In genomic region chr9:122186301-122186700, GRCh38 we compare ENCODE assay signal across 31 cellular contexts. TPM values are rescaled to one million over a fixed set of nuclear protein-coding genes. Genes with fewer than 3 reads are reported as not detected.
DNase-seq lines count a peak whose midpoint lies in the region; ATAC-seq, FAIRE-seq and TF ChIP-seq lines count a peak whose summit lies in the region.
"Had no signal": no experiment of that assay in that cellular context is flagged by ENCODE, and none has a peak within 500 bp of the region (broad histone marks: within the 10 kb centered on the region; RNA-seq: fewer than 3 reads in every experiment).

No MANE protein-coding gene starts in this region.

- H3K79me2 ChIP-seq in endothelial cell of umbilical vein (ENCODE audit: control insufficient read depth, insufficient read depth, low read length) (no peaks in the 10 kb centered on the region), osteoblast (ENCODE audit: insufficient read depth, low read length) (no peaks in the 10 kb centered on the region)

- TF ChIP-seq POLR2A in endothelial cell of umbilical vein (IDR thresholded peaks at IDR 0.05; ENCODE audit: low read depth, low read length) = no peak

- H3K9me1 ChIP-seq in endothelial cell of umbilical vein (replicated peaks; ENCODE audit: control insufficient read depth, extremely low read depth, insufficient read depth, low read length) = no peaks in the 10 kb centered on the region

- intact Hi-C loops in endothelial cell of umbilical vein (cut with micrococcal nuclease) = no loop called here

- POLR2A ChIA-PET in endothelial cell of umbilical vein (lab: Charles Lee) = no interaction called here

- H3K9me3 Mint-ChIP-seq in activated T-cell treated with anti-CD3 and anti-CD28 coated beads, Interleukin-2, amount 50 U/mL, for 24 hours = no peaks in the 10 kb centered on the region
- H3K9me3 Mint-ChIP-seq: activated naive CD4-positive, alpha-beta T cell treated with anti-CD3 and anti-CD28 coated beads, Interleukin-2, amount 50 U/mL, for 72 hours; activated T-helper 1 cell treated with anti-CD3 and anti-CD28 coated beads, Interleukin-12 subunit alpha, Interleukin-12 subunit beta, Interleukin-2, Interleukin-4 antibody, amounts not matched to agents 30 ng/mL and 10 ng/mL and 1 ng/mL, durations not matched to agents 14 hours and 24 hours and 36 hours; naive B cell; T-helper 2 cell treated with Interferon-gamma antibody and Interleukin-4, amounts not matched to agents 5 μg/mL and 100 μg/mL, for 36 hours had no signal

- DNase-seq in H7 (peak; percentile 70), SK-MEL-5 (ENCODE audit: low read depth, low spot score) (peak; percentile 41), endothelial cell of umbilical vein (ENCODE audit: low read depth, low spot score) (peak; percentile 23), osteoblast (ENCODE audit: insufficient read length, low spot score, missing footprints) (peak; percentile 18), HTR-8/SVneo (ENCODE audit: insufficient read length, low spot score) (no peak), EL (no peak)
- no peak for DNase-seq in activated T-cell treated with anti-CD3 and anti-CD28 coated beads, Interleukin-2, amount 50 U/mL, for 24 hours
- DNase-seq: aorta; C1 segment of cervical spinal cord; caudate nucleus; foreskin fibroblast; GM23248; heart left ventricle; mesenchymal stem cell; MM.1S; naive B cell; NCI-H1694; NCI-H526 treated with DMSO at 0.1 percent for 48 hours; retina; stimulated activated CD4-positive, alpha-beta T cell treated with anti-CD3 and anti-CD28 coated beads, Interleukin-12 subunit alpha, Interleukin-12 subunit beta, amount 100 ng/mL, for 4 hours; stimulated activated naive CD8-positive, alpha-beta T cell treated with anti-CD3 and anti-CD28 coated beads, Interleukin-15, Interleukin-2, amounts not matched to agents 100 U/mL and 50 U/mL, for 24 hours; WERI-Rb-1 had no signal

- H2AFZ ChIP-seq in endothelial cell of umbilical vein (ENCODE audit: low read depth, low read length) = no peak overlapping the region
- H2AFZ ChIP-seq in osteoblast (ENCODE audit: low read length) = no peak overlapping the region
- H2AFZ ChIP-seq: GM23248 had no signal

- no TSS peak for BruUV-seq in endothelial cell of umbilical vein (replicated peaks; lab: Mats Ljungman, UMichigan)

- H3K4me1 Mint-ChIP-seq in activated T-cell treated with anti-CD3 and anti-CD28 coated beads, Interleukin-2, amount 50 U/mL, for 24 hours (ENCODE audit: low read depth) = no peaks in the 10 kb centered on the region
- H3K4me1 Mint-ChIP-seq: naive B cell had no signal

- TF ChIP-seq CTCF in endothelial cell of umbilical vein (IDR thresholded peaks at IDR 0.05; ENCODE audit: extremely low read depth in 1 of 2, insufficient read depth in 1 of 2, low read depth in 1 of 2, low read length in 2 of 2) (no peak), osteoblast (IDR thresholded peaks at IDR 0.05; ENCODE audit: extremely low read depth, low read depth, low read length) (no peak)

- H3K27ac Mint-ChIP-seq in activated T-cell treated with anti-CD3 and anti-CD28 coated beads, Interleukin-2, amount 50 U/mL, for 24 hours = no peak overlapping the region
- H3K27ac Mint-ChIP-seq: activated naive CD4-positive, alpha-beta T cell treated with anti-CD3 and anti-CD28 coated beads, Interleukin-2, amount 50 U/mL, for 72 hours; activated T-helper 1 cell treated with anti-CD3 and anti-CD28 coated beads, Interleukin-12 subunit alpha, Interleukin-12 subunit beta, Interleukin-2, Interleukin-4 antibody, amounts not matched to agents 30 ng/mL and 10 ng/mL and 1 ng/mL, durations not matched to agents 14 hours and 24 hours and 36 hours; naive B cell; T-helper 2 cell treated with Interferon-gamma antibody and Interleukin-4, amounts not matched to agents 5 μg/mL and 100 μg/mL, for 36 hours had no signal

- H3K9me3 ChIP-seq in endothelial cell of umbilical vein (replicated peaks; ENCODE audit: control insufficient read depth, insufficient read depth, low read length) = no peaks in the 10 kb centered on the region
- no peaks in the 10 kb centered on the region for H3K9me3 ChIP-seq in osteoblast (ENCODE audit: low read depth, low read length)
- H3K9me3 ChIP-seq: heart left ventricle had no signal

- in situ Hi-C loops in SK-MEL-5 (cut with HindIII; ENCODE audit: low pct_unique_long_range_greater_than_20kb, low sequenced_read_pairs) = no loop called here

- CTCF ChIA-PET in endothelial cell of umbilical vein (lab: Charles Lee) = interaction anchor here (0.8 to 1.0 kb wide), 2 partner anchors 62 to 164 kb away, joined by 3 to 4 read pairs; no protein-coding TSS in a partner anchor

- no peaks in the 10 kb centered on the region for H3K4me1 ChIP-seq in endothelial cell of umbilical vein (ENCODE audit: control insufficient read depth, extremely low read depth, insufficient read depth, low read length)
- H3K4me1 ChIP-seq in osteoblast (ENCODE audit: insufficient read depth, low read length) = no peaks in the 10 kb centered on the region
- H3K4me1 ChIP-seq: heart left ventricle had no signal

- H3K27me3 ChIP-seq in H7 (ENCODE audit: control insufficient read depth, insufficient read depth, low read length) (no peaks in the 10 kb centered on the region), endothelial cell of umbilical vein (ENCODE audit: control insufficient read depth in 2 of 2, insufficient read depth in 2 of 2, low read length in 2 of 2) (peaks cover 6 to 22% of the 10 kb centered on the region in 2 experiments), osteoblast (ENCODE audit: insufficient read depth, low read length) (peaks cover 27% of the 10 kb centered on the region)

- H3K36me3 ChIP-seq in H7 (replicated peaks; ENCODE audit: control insufficient read depth, insufficient read depth, low read length) (no peaks in the 10 kb centered on the region), endothelial cell of umbilical vein (ENCODE audit: control insufficient read depth in 2 of 2, extremely low read depth in 1 of 2, insufficient read depth in 2 of 2, low read length in 2 of 2) (no peaks in the 10 kb centered on the region), osteoblast (ENCODE audit: insufficient read depth, low read length) (no peaks in the 10 kb centered on the region)
- H3K36me3 ChIP-seq: heart left ventricle, WERI-Rb-1 had no signal

- dilution Hi-C loops in endothelial cell of umbilical vein (cut with MboI; ENCODE audit: extremely low pct_ligation_motif_present, low sequenced_read_pairs) = no loop called here

- H4K20me1 ChIP-seq in endothelial cell of umbilical vein (replicated peaks; ENCODE audit: control insufficient read depth, extremely low read depth, insufficient read depth, low read length) (no peaks in the 10 kb centered on the region), osteoblast (ENCODE audit: insufficient read depth, low read length) (no peaks in the 10 kb centered on the region)

- FAIRE-seq in endothelial cell of umbilical vein (lab: Jason Lieb, UNC) (peak; percentile 24), HTR-8/SVneo (lab: Jason Lieb, UNC) (no peak)

- H3K9ac ChIP-seq in endothelial cell of umbilical vein (replicated peaks; ENCODE audit: extremely low read depth, insufficient read depth, low read length) = no peak overlapping the region
- H3K9ac ChIP-seq: GM23248 had no signal

- H3K27me3 Mint-ChIP-seq in activated T-cell treated with anti-CD3 and anti-CD28 coated beads, Interleukin-2, amount 50 U/mL, for 24 hours = peaks cover 16% of the 10 kb centered on the region

- no peaks in the 10 kb centered on the region for H3K36me3 Mint-ChIP-seq in activated T-cell treated with anti-CD3 and anti-CD28 coated beads, Interleukin-2, amount 50 U/mL, for 24 hours (ENCODE audit: low read depth)
- H3K36me3 Mint-ChIP-seq: activated naive CD4-positive, alpha-beta T cell treated with anti-CD3 and anti-CD28 coated beads, Interleukin-2, amount 50 U/mL, for 72 hours; naive B cell had no signal

- H3K27ac ChIP-seq in endothelial cell of umbilical vein (ENCODE audit: insufficient read depth, low read depth, low read length) = no peak overlapping the region
- no peak overlapping the region for H3K27ac ChIP-seq in osteoblast (ENCODE audit: low read depth, low read length)
- H3K27ac ChIP-seq: GM23248, heart left ventricle, SK-N-MC, WERI-Rb-1 had no signal

- ATAC-seq in GM21786 (IDR thresholded peaks at IDR 0.05; ENCODE audit: unreplicated experiment) = no peak
- ATAC-seq: activated naive CD4-positive, alpha-beta T cell treated with anti-CD3 and anti-CD28 coated beads, Interleukin-2, amount 50 U/mL, for 72 hours; heart left ventricle; stimulated activated naive CD8-positive, alpha-beta T cell treated with anti-CD3 and anti-CD28 coated beads, Interleukin-15, Interleukin-2, amounts not matched to agents 100 U/mL and 50 U/mL, for 24 hours had no signal

- H3K4me2 ChIP-seq in endothelial cell of umbilical vein (ENCODE audit: insufficient read depth, low read length) (no peak overlapping the region), osteoblast (ENCODE audit: insufficient read depth, low read length) (no peak overlapping the region)

- H3K4me3 Mint-ChIP-seq in activated T-cell treated with anti-CD3 and anti-CD28 coated beads, Interleukin-2, amount 50 U/mL, for 24 hours = no peak overlapping the region
- H3K4me3 Mint-ChIP-seq: activated T-helper 1 cell treated with anti-CD3 and anti-CD28 coated beads, Interleukin-12 subunit alpha, Interleukin-12 subunit beta, Interleukin-2, Interleukin-4 antibody, amounts not matched to agents 30 ng/mL and 10 ng/mL and 1 ng/mL, durations not matched to agents 14 hours and 24 hours and 36 hours; naive B cell; T-helper 2 cell treated with Interferon-gamma antibody and Interleukin-4, amounts not matched to agents 5 μg/mL and 100 μg/mL, for 36 hours had no signal

- H3K4me3 ChIP-seq in H7 (ENCODE audit: insufficient read depth, low read depth, low read length) (no peak overlapping the region), endothelial cell of umbilical vein (replicated peaks in 1 of 3; ENCODE audit: insufficient read depth in 1 of 3, low read depth in 1 of 3, low read length in 3 of 3) (no peak overlapping the region), osteoblast (ENCODE audit: insufficient read depth, low read length) (no peak overlapping the region)
- H3K4me3 ChIP-seq: GM23248, heart left ventricle, SK-N-MC had no signal

RNA-seq across cellular contexts. Expression of gene MORN5, which starts 26.6 kb away (rescaled TPM):
- total RNA-seq in H7 (2014; rRNA removed; shearing (Covaris generic)) = not detected in 2 replicates
- 0.32 TPM in 1 of 2 replicates, not detected in the other for total RNA-seq in SK-MEL-5 (2014; rRNA removed; shearing (Covaris generic))
- not detected in 2 replicates for polyA plus RNA-seq in SK-MEL-5 (2015; cell fraction: cytosol; rRNA removed)
- not detected in 2 replicates for polyA plus RNA-seq in SK-MEL-5 (2015; cell fraction: nucleus; rRNA removed)
- total RNA-seq in endothelial cell of umbilical vein = not detected in 2 replicates
- polyA plus RNA-seq in endothelial cell of umbilical vein = not detected in 2 replicates
- not detected in 2 replicates for polyA plus RNA-seq in endothelial cell of umbilical vein (2011; cell fraction: cytosol; rRNA removed)
- not detected in 2 replicates for polyA plus RNA-seq in endothelial cell of umbilical vein (2011; cell fraction: nucleus; rRNA removed)
- polyA plus RNA-seq in endothelial cell of umbilical vein (2012) = not detected in 2 replicates
- polyA minus RNA-seq in endothelial cell of umbilical vein = not detected in 2 replicates
- not detected for polyA minus RNA-seq in endothelial cell of umbilical vein (2011; cell fraction: cytosol; rRNA and poly(A)+ RNA removed)
- not detected in 2 replicates for polyA minus RNA-seq in endothelial cell of umbilical vein (2011; cell fraction: nucleus; rRNA and poly(A)+ RNA removed)
- 0.36 TPM in 1 of 2 replicates, not detected in the other for total RNA-seq in osteoblast
- total RNA-seq: activated T-helper 1 cell treated with anti-CD3 and anti-CD28 coated beads, Interleukin-12 subunit alpha, Interleukin-12 subunit beta, Interleukin-2, Interleukin-4 antibody, amounts not matched to agents 30 ng/mL and 10 ng/mL and 1 ng/mL, durations not matched to agents 14 hours and 24 hours and 36 hours; aorta; epithelial cell of proximal tubule; GM23248; heart left ventricle; omental fat pad; RPMI7951 had no signal
- polyA plus RNA-seq: AG04450, aorta, GM23248, heart left ventricle had no signal

RNA-seq across cellular contexts. Expression of gene NDUFA8, which starts 26.7 kb away (rescaled TPM):
- total RNA-seq in H7 (2014; rRNA removed; shearing (Covaris generic)) = 43.9 and 47.2 TPM in 2 replicates
- total RNA-seq in SK-MEL-5 (2014; rRNA removed; shearing (Covaris generic)) = 68.6 and 82.0 TPM in 2 replicates
- 87.5 and 142 TPM in 2 replicates for polyA plus RNA-seq in SK-MEL-5 (2015; cell fraction: cytosol; rRNA removed)
- polyA plus RNA-seq in SK-MEL-5 (2015; cell fraction: nucleus; rRNA removed) = 8.2 and 27.8 TPM in 2 replicates
- total RNA-seq in endothelial cell of umbilical vein (65.5 and 68.2 TPM in 2 replicates), osteoblast (17.0 and 18.3 TPM in 2 replicates)
- 81.4 and 100 TPM in 2 replicates for polyA plus RNA-seq in endothelial cell of umbilical vein
- 88.2 and 91.6 TPM in 2 replicates for polyA plus RNA-seq in endothelial cell of umbilical vein (2011; cell fraction: cytosol; rRNA removed)
- 25.0 and 31.4 TPM in 2 replicates for polyA plus RNA-seq in endothelial cell of umbilical vein (2011; cell fraction: nucleus; rRNA removed)
- 97.8 and 120 TPM in 2 replicates for polyA plus RNA-seq in endothelial cell of umbilical vein (2012)
- polyA minus RNA-seq in endothelial cell of umbilical vein = 51.4 and 53.7 TPM in 2 replicates
- 82.1 TPM for polyA minus RNA-seq in endothelial cell of umbilical vein (2011; cell fraction: cytosol; rRNA and poly(A)+ RNA removed)
- polyA minus RNA-seq in endothelial cell of umbilical vein (2011; cell fraction: nucleus; rRNA and poly(A)+ RNA removed) = 4.7 and 6.4 TPM in 2 replicates

RNA-seq across cellular contexts. Expression of gene LHX6, which starts 42.5 kb away (rescaled TPM):
- 5.2 and 5.9 TPM in 2 replicates for total RNA-seq in H7 (2014; rRNA removed; shearing (Covaris generic))
- total RNA-seq in SK-MEL-5 (2014; rRNA removed; shearing (Covaris generic)) = 2.3 and 2.4 TPM in 2 replicates
- 4.7 and 7.1 TPM in 2 replicates for polyA plus RNA-seq in SK-MEL-5 (2015; cell fraction: cytosol; rRNA removed)
- polyA plus RNA-seq in SK-MEL-5 (2015; cell fraction: nucleus; rRNA removed) = 3.2 and 4.6 TPM in 2 replicates
- total RNA-seq in endothelial cell of umbilical vein (9.4 and 18.4 TPM in 2 replicates), osteoblast (not detected in 2 replicates)
- 1.8 and 2.4 TPM in 2 replicates for polyA plus RNA-seq in endothelial cell of umbilical vein
- polyA plus RNA-seq in endothelial cell of umbilical vein (2011; cell fraction: cytosol; rRNA removed) = 1.7 and 2.3 TPM in 2 replicates
- polyA plus RNA-seq in endothelial cell of umbilical vein (2011; cell fraction: nucleus; rRNA removed) = 3.9 and 6.1 TPM in 2 replicates
- 4.1 and 5.6 TPM in 2 replicates for polyA plus RNA-seq in endothelial cell of umbilical vein (2012)
- 0.85 and 1.9 TPM in 2 replicates for polyA minus RNA-seq in endothelial cell of umbilical vein
- not detected for polyA minus RNA-seq in endothelial cell of umbilical vein (2011; cell fraction: cytosol; rRNA and poly(A)+ RNA removed)
- polyA minus RNA-seq in endothelial cell of umbilical vein (2011; cell fraction: nucleus; rRNA and poly(A)+ RNA removed) = 0.77 and 3.1 TPM in 2 replicates
- total RNA-seq: GM23248 had no signal
- polyA plus RNA-seq: AG04450, aorta, GM23248 had no signal

Comparison
In these comparisons a context has a peak if more than half of its experiments do, and no peak if none do; other contexts are left out.
1. DNase-seq: peak in H7 (single experiment), SK-MEL-5 (single experiment), endothelial cell of umbilical vein (single experiment) and osteoblast (single experiment); none in HTR-8/SVneo (single experiment), activated T-cell treated with anti-CD3 and anti-CD28 coated beads, Interleukin-2, amount 50 U/mL, for 24 hours (single experiment) and EL (single experiment).